ENCODE assay signal across 29 cellular contexts in genomic region chr5:40172721-40173120, GRCh38.
DNase-seq lines count a peak whose midpoint lies in the region; ATAC-seq, FAIRE-seq and TF ChIP-seq lines count a peak whose summit lies in the region.
"Had no signal": no experiment of that assay in that cellular context is flagged by ENCODE, and none has a peak within 500 bp of the region (broad histone marks: within the 10 kb centered on the region; RNA-seq: fewer than 3 reads in every experiment).

No MANE protein-coding gene starts in this region.

- intact Hi-C loops in PC-3 (cut with micrococcal nuclease): loop anchor here (1.0 to 5.0 kb wide), 6 partner anchors 50 to 506 kb away; partner anchors contain the start of gene PTGER4

- peaks cover 8% of the 10 kb centered on the region for H3K36me3 Mint-ChIP-seq in T-helper 2 cell treated with Interferon-gamma antibody and Interleukin-4, amounts not matched to agents 5 μg/mL and 100 μg/mL, for 36 hours (ENCODE audit: low read depth)
- H3K36me3 Mint-ChIP-seq: CD14-positive monocyte had no signal

- peak overlapping the region; percentile 4 for H3K9ac ChIP-seq in PC-3 (ENCODE audit: low read length)
- no peak overlapping the region for H3K9ac ChIP-seq in trophoblast cell (ENCODE audit: low read length)

- H4K20me1 ChIP-seq in PC-3 (ENCODE audit: low read length): no peaks in the 10 kb centered on the region

- H2AFZ ChIP-seq in PC-3 (ENCODE audit: low read length): 0 out of 2 replicates have a peak overlapping the region, but pooled peaks have one; percentile 2
- no peak overlapping the region for H2AFZ ChIP-seq in trophoblast cell (ENCODE audit: insufficient read depth, low read length, poor library complexity)

- peak overlapping the region; percentile 74 for H3K27ac ChIP-seq in PC-3 (ENCODE audit: low read length)
- peak overlapping the region; percentile 42 for H3K27ac ChIP-seq in trophoblast cell (ENCODE audit: low read depth, low read length)
- H3K27ac ChIP-seq: gastroesophageal sphincter, lower lobe of right lung, transverse colon had no signal

- FAIRE-seq in H54 (lab: Jason Lieb, UNC): peak; percentile 88
- FAIRE-seq: astrocyte had no signal

- no peaks in the 10 kb centered on the region for H3K79me1 ChIP-seq in trophoblast cell (ENCODE audit: low read length)

- H3K36me3 ChIP-seq in PC-3 (ENCODE audit: low read depth, low read length): peaks cover 5% of the 10 kb centered on the region
- no peaks in the 10 kb centered on the region for H3K36me3 ChIP-seq in trophoblast cell (ENCODE audit: control insufficient read depth in 1 of 2, insufficient read depth in 2 of 2, low read length in 2 of 2)
- H3K36me3 ChIP-seq: gastroesophageal sphincter, lower lobe of right lung, transverse colon had no signal

- no peak overlapping the region for H2BK12ac ChIP-seq in trophoblast cell (ENCODE audit: low read length)

- H3K27me3 Mint-ChIP-seq in T-helper 2 cell treated with Interferon-gamma antibody and Interleukin-4, amounts not matched to agents 5 μg/mL and 100 μg/mL, for 36 hours (ENCODE audit: low read depth): no peaks in the 10 kb centered on the region
- H3K27me3 Mint-ChIP-seq: activated CD8-positive, alpha-beta memory T cell treated with anti-CD3 and anti-CD28 coated beads, Interleukin-2, amount 10 ng/mL, durations not matched to agents 7 days and 5 days; activated naive CD8-positive, alpha-beta T cell treated with anti-CD3 and anti-CD28 coated beads, Interleukin-2, amount 50 U/mL, for 24 hours; dendritic cell treated with granulocyte-macrophage colony-stimulating factor and Interleukin-4, amounts not matched to agents 40 ng/mL and 50 ng/mL, for 4 days had no signal

- no peaks in the 10 kb centered on the region for H3K9me2 ChIP-seq in PC-3 (replicated peaks; ENCODE audit: low read length)

- no peak overlapping the region for H2BK120ac ChIP-seq in trophoblast cell (ENCODE audit: insufficient read depth, low read length, poor library complexity)

- H4K8ac ChIP-seq in trophoblast cell (ENCODE audit: low read depth, low read length): no peak overlapping the region

- H3K9me3 ChIP-seq in PC-3 (ENCODE audit: low read length) (0 out of 2 replicates have a peak, but pooled peaks cover 16% of the 10 kb centered on the region), trophoblast cell (ENCODE audit: insufficient read depth, low read depth, low read length) (no peaks in the 10 kb centered on the region)
- H3K9me3 ChIP-seq: Caco-2 had no signal

- H4K12ac ChIP-seq in trophoblast cell (ENCODE audit: low read depth, low read length): no peak overlapping the region

- DNase-seq in H54 (ENCODE audit: insufficient read length, low spot score): no peak
- DNase-seq in PC-3: peak; percentile 94
- peak; percentile 49 for DNase-seq in dermis blood vessel endothelial cell
- peak; percentile 56 to 94 for DNase-seq in trophoblast cell
- no peak for DNase-seq in T-helper 2 cell treated with Interferon-gamma antibody and Interleukin-4, amounts not matched to agents 5 μg/mL and 100 μg/mL, for 36 hours (ENCODE audit: low spot score)
- DNase-seq in stimulated activated CD4-positive, alpha-beta T cell treated with anti-CD3 and anti-CD28 coated beads, Interleukin-15, amount 100 ng/mL, for 24 hours: no peak
- no peak for DNase-seq in occipital lobe (lab: John Stamatoyannopoulos, UW)
- DNase-seq: activated CD4-positive, CD25-positive, alpha-beta regulatory T cell; activated CD8-positive, alpha-beta memory T cell treated with anti-CD3 and anti-CD28 coated beads, Interleukin-2, amount 10 ng/mL, durations not matched to agents 7 days and 5 days; activated naive CD4-positive, alpha-beta T cell; activated naive CD8-positive, alpha-beta T cell treated with anti-CD3 and anti-CD28 coated beads, Interleukin-2, amount 50 U/mL, for 24 hours; activated T-cell treated with anti-CD3 and anti-CD28 coated beads, Interleukin-2, amount 50 U/mL, for 48 hours; Caco-2; caudate nucleus; GOT3; KG1; lower lobe of right lung; MV-4-11; NCI-H1436 treated with DMSO at 0.1 percent for 48 hours; NCI-H2107; NCI-H446; NCI-H748 treated with DMSO at 0.1 percent for 48 hours; stimulated activated CD4-positive, alpha-beta T cell treated with anti-CD3 and anti-CD28 coated beads, Interleukin-4, amount 100 ng/mL, for 4 hours; transverse colon had no signal

- TF ChIP-seq POLR2A in H54 (IDR thresholded peaks at IDR 0.05; ENCODE audit: low read depth, low read length): no peak

- H3K14ac ChIP-seq in trophoblast cell (ENCODE audit: low read length): no peak overlapping the region

- no peak overlapping the region for H2AK5ac ChIP-seq in trophoblast cell (ENCODE audit: low read length)

- no peak overlapping the region for H3K4me3 Mint-ChIP-seq in T-helper 2 cell treated with Interferon-gamma antibody and Interleukin-4, amounts not matched to agents 5 μg/mL and 100 μg/mL, for 36 hours
- H3K4me3 Mint-ChIP-seq: activated CD8-positive, alpha-beta memory T cell treated with anti-CD3 and anti-CD28 coated beads, Interleukin-2, amount 10 ng/mL, durations not matched to agents 7 days and 5 days; activated naive CD8-positive, alpha-beta T cell treated with anti-CD3 and anti-CD28 coated beads, Interleukin-2, amount 50 U/mL, for 24 hours; CD14-positive monocyte; dendritic cell treated with granulocyte-macrophage colony-stimulating factor and Interleukin-4, amounts not matched to agents 40 ng/mL and 50 ng/mL, for 4 days; natural killer cell treated with Interleukin-12 subunit alpha and Interleukin-12 subunit beta and Interleukin-15 and Interleukin-18, amount 100 ng/mL, for 72 hours had no signal

- no peaks in the 10 kb centered on the region for H3K4me1 Mint-ChIP-seq in T-helper 2 cell treated with Interferon-gamma antibody and Interleukin-4, amounts not matched to agents 5 μg/mL and 100 μg/mL, for 36 hours (ENCODE audit: low read depth)
- H3K4me1 Mint-ChIP-seq: activated CD8-positive, alpha-beta memory T cell treated with anti-CD3 and anti-CD28 coated beads, Interleukin-2, amount 10 ng/mL, durations not matched to agents 7 days and 5 days; activated naive CD8-positive, alpha-beta T cell treated with anti-CD3 and anti-CD28 coated beads, Interleukin-2, amount 50 U/mL, for 24 hours; CD14-positive monocyte had no signal

- H3K4me3 ChIP-seq in PC-3 (ENCODE audit: low read length): no peak overlapping the region
- H3K4me3 ChIP-seq in trophoblast cell (ENCODE audit: low read depth, low read length): no peak overlapping the region
- H3K4me3 ChIP-seq: gastroesophageal sphincter, lower lobe of right lung, transverse colon had no signal

- peaks cover 46% of the 10 kb centered on the region for H3K9me3 Mint-ChIP-seq in T-helper 2 cell treated with Interferon-gamma antibody and Interleukin-4, amounts not matched to agents 5 μg/mL and 100 μg/mL, for 36 hours

- H3K4me2 ChIP-seq in PC-3 (ENCODE audit: low read length): peak overlapping the region; percentile 42
- H3K4me2 ChIP-seq in trophoblast cell (ENCODE audit: low read length): no peak overlapping the region

- ATAC-seq in PC-3: peak; percentile 86
- ATAC-seq: activated CD8-positive, alpha-beta memory T cell treated with anti-CD3 and anti-CD28 coated beads, Interleukin-2, amount 10 ng/mL, durations not matched to agents 7 days and 5 days; activated naive CD8-positive, alpha-beta T cell treated with anti-CD3 and anti-CD28 coated beads, Interleukin-2, amount 50 U/mL, for 24 hours; gastroesophageal sphincter; lower lobe of right lung; natural killer cell treated with Interleukin-12 subunit alpha and Interleukin-12 subunit beta and Interleukin-15 and Interleukin-18, amount 100 ng/mL, for 72 hours had no signal

- BruUV-seq in PC-3 (replicated peaks; lab: Mats Ljungman, UMichigan): no TSS peak

- H3K4me1 ChIP-seq in PC-3 (ENCODE audit: insufficient read depth, low read length) (peaks cover 21% of the 10 kb centered on the region), trophoblast cell (ENCODE audit: control insufficient read depth in 1 of 2, insufficient read depth in 2 of 2, low read length in 2 of 2) (no peaks in the 10 kb centered on the region)
- H3K4me1 ChIP-seq: Caco-2, gastroesophageal sphincter, lower lobe of right lung, transverse colon had no signal

- no peak overlapping the region for H3K4ac ChIP-seq in trophoblast cell (ENCODE audit: low read depth, low read length)

- H3K18ac ChIP-seq in trophoblast cell (ENCODE audit: low read length): no peak overlapping the region

- no peak overlapping the region for H3K23ac ChIP-seq in trophoblast cell (ENCODE audit: low read length)

- H3K27ac Mint-ChIP-seq in T-helper 2 cell treated with Interferon-gamma antibody and Interleukin-4, amounts not matched to agents 5 μg/mL and 100 μg/mL, for 36 hours: no peak overlapping the region
- H3K27ac Mint-ChIP-seq: activated CD8-positive, alpha-beta memory T cell treated with anti-CD3 and anti-CD28 coated beads, Interleukin-2, amount 10 ng/mL, durations not matched to agents 7 days and 5 days; activated naive CD8-positive, alpha-beta T cell treated with anti-CD3 and anti-CD28 coated beads, Interleukin-2, amount 50 U/mL, for 24 hours; CD14-positive monocyte; dendritic cell treated with granulocyte-macrophage colony-stimulating factor and Interleukin-4, amounts not matched to agents 40 ng/mL and 50 ng/mL, for 4 days; natural killer cell treated with Interleukin-12 subunit alpha and Interleukin-12 subunit beta and Interleukin-15 and Interleukin-18, amount 100 ng/mL, for 72 hours had no signal

- no peak for TF ChIP-seq CTCF in PC-3 (conservative IDR thresholded peaks at IDR 0.05; ENCODE audit: low read depth, low read length)

- POLR2A ChIA-PET in PC-3 (lab: Charles Lee; ENCODE audit: unreplicated experiment): interaction anchor here (0.6 kb wide), 1 partner anchor 242 kb away, joined by 4 read pairs; no protein-coding TSS in a partner anchor

- H3K79me2 ChIP-seq in PC-3 (ENCODE audit: low read length): no peaks in the 10 kb centered on the region
- H3K79me2 ChIP-seq in trophoblast cell (ENCODE audit: control insufficient read depth, insufficient read depth, low read length, poor library complexity): no peaks in the 10 kb centered on the region

- H3K27me3 ChIP-seq in PC-3 (ENCODE audit: low read length): no peaks in the 10 kb centered on the region
- no peaks in the 10 kb centered on the region for H3K27me3 ChIP-seq in trophoblast cell (ENCODE audit: insufficient read depth, low read length)
- H3K27me3 ChIP-seq: gastroesophageal sphincter, transverse colon had no signal

- H4K91ac ChIP-seq in trophoblast cell (ENCODE audit: low read depth, low read length): no peak overlapping the region

- CTCF ChIA-PET in PC-3 (lab: Charles Lee): interaction anchor here (0.6 kb wide), 1 partner anchor 47 kb away, joined by 14 read pairs; no protein-coding TSS in a partner anchor

- H2BK5ac ChIP-seq in trophoblast cell (ENCODE audit: low read depth, low read length, poor library complexity): no peak overlapping the region

- H3F3A ChIP-seq in PC-3 (ENCODE audit: low read length, unreplicated experiment): peaks cover 9% of the 10 kb centered on the region

Comparison
In these comparisons a context has a peak if more than half of its experiments do, and no peak if none do; other contexts are left out.
1. DNase-seq: peak in PC-3 (single experiment), dermis blood vessel endothelial cell (single experiment) and trophoblast cell (2 of 2); none in H54 (single experiment), T-helper 2 cell treated with Interferon-gamma antibody and Interleukin-4, amounts not matched to agents 5 μg/mL and 100 μg/mL, for 36 hours (single experiment), stimulated activated CD4-positive, alpha-beta T cell treated with anti-CD3 and anti-CD28 coated beads, Interleukin-15, amount 100 ng/mL, for 24 hours (single experiment) and occipital lobe (single experiment).